Comparison of ENCODE assay signal across 1 cellular context in the genomic region with DNA sequence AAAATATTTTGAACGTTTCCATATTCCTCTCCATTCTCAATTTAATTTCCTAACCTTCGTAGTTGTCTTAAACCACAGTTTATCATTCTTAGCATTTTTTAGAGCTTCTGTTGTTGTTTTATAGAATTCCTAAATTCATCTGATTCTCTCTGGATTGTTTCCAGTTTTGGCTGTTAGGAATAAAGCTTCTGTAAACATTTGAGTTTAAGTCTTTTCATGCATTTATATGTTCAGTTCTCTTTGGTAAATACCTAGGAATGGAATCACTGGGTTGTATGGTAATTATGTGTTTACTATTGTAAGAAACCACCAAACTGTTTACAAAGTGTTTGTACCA.
TF ChIP-seq lines count a peak whose summit lies in the region.

No MANE protein-coding gene starts in this region.

TF ChIP-seq in SK-N-SH, 30 proteins besides CTCF, POLR2A, EP300 and RAD21 (continued from another document):
- TF ChIP-seq TEAD4 (IDR thresholded peaks at IDR 0.05; ENCODE audit: borderline replicate concordance, insufficient read depth) = peak; percentile 68; the same call in 1 of the 2 replicates
